Comparison of ENCODE assay signal across 16 cellular contexts in the genomic region with DNA sequence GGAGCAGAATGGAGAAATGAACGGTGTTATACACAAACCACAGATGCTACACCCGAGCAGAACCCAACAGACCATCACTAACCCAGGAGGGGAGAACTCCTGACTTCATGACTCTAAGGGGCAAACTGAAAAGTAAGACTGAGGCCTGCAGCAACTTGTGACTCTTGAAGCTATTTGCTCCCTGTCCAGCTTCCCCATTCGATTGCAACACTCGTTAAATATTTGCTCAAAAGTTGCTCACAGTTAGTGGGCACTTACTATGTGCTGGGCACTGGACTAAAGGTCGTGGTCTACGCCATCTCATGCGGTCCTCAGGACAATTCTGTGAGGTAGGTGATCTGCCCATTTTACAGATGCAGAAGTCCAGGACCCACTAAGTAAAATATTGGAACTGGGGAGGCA. TPM values are rescaled to one million over a fixed set of nuclear protein-coding genes. Genes with fewer than 3 reads are reported as not detected.
A peak's percentile ranks its signal among the peaks of the same experiment; 100 is the strongest.
DNase-seq lines count a peak whose midpoint lies in the region; ATAC-seq and TF ChIP-seq lines count a peak whose summit lies in the region.
"Had no signal": no experiment of that assay in that cellular context is flagged by ENCODE, and none has a peak within 500 bp of the region (broad histone marks: within the 10 kb centered on the region; RNA-seq: fewer than 3 reads in every experiment).

No MANE protein-coding gene starts in this region.

- ATAC-seq in HG03097 (IDR thresholded peaks at IDR 0.05; ENCODE audit: low FRiP score, unreplicated experiment) (peak; percentile 61), PC-3 (no peak), lower lobe of right lung (peak; percentile 87), GM19328 (IDR thresholded peaks at IDR 0.05; ENCODE audit: unreplicated experiment) (no peak), HG02610 (IDR thresholded peaks at IDR 0.05; ENCODE audit: unreplicated experiment) (no peak), GM21786 (IDR thresholded peaks at IDR 0.05; ENCODE audit: unreplicated experiment) (no peak)
- no peak for ATAC-seq in CD4-positive, alpha-beta T cell (ENCODE audit: poor library complexity)
- ATAC-seq: activated CD4-positive, alpha-beta T cell treated with anti-CD3 and anti-CD28 coated beads for 36 hours; activated naive CD4-positive, alpha-beta T cell treated with anti-CD3 and anti-CD28 coated beads, Interleukin-2, amount 50 U/mL, for 72 hours; HCT116; left ventricle myocardium superior; natural killer cell had no signal

- no peaks in the 10 kb centered on the region for H3K9me3 Mint-ChIP-seq in CD4-positive, alpha-beta T cell
- H3K9me3 Mint-ChIP-seq: activated naive CD4-positive, alpha-beta T cell treated with anti-CD3 and anti-CD28 coated beads, Interleukin-2, amount 50 U/mL, for 72 hours; natural killer cell had no signal

- H3K27me3 ChIP-seq in PC-3 (ENCODE audit: low read length), result peaks cover 7% of the 10 kb centered on the region; the same call in 1 of the 2 replicates
- H3K27me3 ChIP-seq in lower lobe of right lung (ENCODE audit: low read depth), result no peaks in the 10 kb centered on the region
- no peaks in the 10 kb centered on the region for H3K27me3 ChIP-seq in CD4-positive, alpha-beta T cell (ENCODE audit: control insufficient read depth, insufficient read depth, low read length)

- H3K4me1 ChIP-seq in PC-3 (ENCODE audit: insufficient read depth, low read length) (peaks cover 7% of the 10 kb centered on the region; the same call in 1 of the 2 replicates), lower lobe of right lung (peaks cover 5% of the 10 kb centered on the region)
- H3K4me1 ChIP-seq: breast epithelium had no signal

- intact Hi-C loops in PC-3 (cut with micrococcal nuclease), result no loop called here
- intact Hi-C loops in lower lobe of right lung (cut with DNase I), result no loop called here
- intact Hi-C loops in CD4-positive, alpha-beta T cell (cut with DNase I, micrococcal nuclease), result no loop called here

- no peaks in the 10 kb centered on the region for H3K27me3 Mint-ChIP-seq in CD4-positive, alpha-beta T cell
- H3K27me3 Mint-ChIP-seq: activated CD4-positive, alpha-beta T cell treated with anti-CD3 and anti-CD28 coated beads for 36 hours had no signal

- no peak for TF ChIP-seq CTCF in C4-2B (conservative IDR thresholded peaks at IDR 0.05)
- TF ChIP-seq CTCF in PC-3 (conservative IDR thresholded peaks at IDR 0.05; ENCODE audit: low read depth, low read length), result no peak
- no peak for TF ChIP-seq CTCF in lower lobe of right lung (IDR thresholded peaks at IDR 0.05)
- no peak for TF ChIP-seq CTCF in CD4-positive, alpha-beta T cell (IDR thresholded peaks at IDR 0.05)

- H3K4me3 ChIP-seq in PC-3 (ENCODE audit: low read length) (no peak overlapping the region), lower lobe of right lung (no peak overlapping the region)
- H3K4me3 ChIP-seq: breast epithelium had no signal

- H4K20me1 ChIP-seq in PC-3 (ENCODE audit: low read length), result no peaks in the 10 kb centered on the region

- no peak overlapping the region for H3K4me2 ChIP-seq in PC-3 (ENCODE audit: low read length)

- POLR2A ChIA-PET in PC-3 (lab: Charles Lee; ENCODE audit: unreplicated experiment), result no interaction called here
- POLR2A ChIA-PET in CD4-positive, alpha-beta T cell (lab: Charles Lee), result no interaction called here

- no peak overlapping the region for H3K9ac ChIP-seq in PC-3 (ENCODE audit: low read length)

- H3K36me3 ChIP-seq in PC-3 (ENCODE audit: low read depth, low read length) (no peaks in the 10 kb centered on the region), lower lobe of right lung (no peaks in the 10 kb centered on the region)
- H3K36me3 ChIP-seq: breast epithelium had no signal

- H3K4me3 Mint-ChIP-seq in CD4-positive, alpha-beta T cell, result no peak overlapping the region
- H3K4me3 Mint-ChIP-seq: activated CD4-positive, alpha-beta T cell treated with anti-CD3 and anti-CD28 coated beads for 36 hours; natural killer cell had no signal

- H3K9me2 ChIP-seq in PC-3 (replicated peaks; ENCODE audit: low read length), result no peaks in the 10 kb centered on the region

- H3K79me2 ChIP-seq in PC-3 (ENCODE audit: low read length), result no peaks in the 10 kb centered on the region

- no peak overlapping the region for H3K27ac Mint-ChIP-seq in CD4-positive, alpha-beta T cell
- H3K27ac Mint-ChIP-seq: activated CD4-positive, alpha-beta T cell treated with anti-CD3 and anti-CD28 coated beads for 36 hours; natural killer cell had no signal

- DNase-seq in PC-3 (peak; percentile 43), lower lobe of right lung (peak; percentile 68)
- no peak for DNase-seq in CD4-positive, alpha-beta T cell
- DNase-seq: activated CD4-positive, alpha-beta T cell treated with anti-CD3 and anti-CD28 coated beads for 36 hours; left ventricle myocardium superior; natural killer cell; NCI-H2029; NCI-H526 had no signal

- H3F3A ChIP-seq in PC-3 (ENCODE audit: low read length, unreplicated experiment), result no peaks in the 10 kb centered on the region

- H3K27ac ChIP-seq in C4-2B (peak overlapping the region; percentile 60), PC-3 (ENCODE audit: low read length) (no peak overlapping the region), lower lobe of right lung (peak overlapping the region; percentile 24)
- H3K27ac ChIP-seq in CD4-positive, alpha-beta T cell (ENCODE audit: low read depth, low read length), result no peak overlapping the region
- H3K27ac ChIP-seq: breast epithelium had no signal

- H3K36me3 Mint-ChIP-seq in CD4-positive, alpha-beta T cell (ENCODE audit: low read depth), result no peaks in the 10 kb centered on the region
- H3K36me3 Mint-ChIP-seq: activated naive CD4-positive, alpha-beta T cell treated with anti-CD3 and anti-CD28 coated beads, Interleukin-2, amount 50 U/mL, for 72 hours; natural killer cell had no signal

- no peak overlapping the region for H2AFZ ChIP-seq in PC-3 (ENCODE audit: low read length)

- no peaks in the 10 kb centered on the region for H3K9me3 ChIP-seq in PC-3 (ENCODE audit: low read length)
- no peaks in the 10 kb centered on the region for H3K9me3 ChIP-seq in lower lobe of right lung
- H3K9me3 ChIP-seq in CD4-positive, alpha-beta T cell (ENCODE audit: control insufficient read depth, low read length), result no peaks in the 10 kb centered on the region
- H3K9me3 ChIP-seq: breast epithelium had no signal

- no peaks in the 10 kb centered on the region for H3K4me1 Mint-ChIP-seq in CD4-positive, alpha-beta T cell (ENCODE audit: low read depth)
- H3K4me1 Mint-ChIP-seq: activated CD4-positive, alpha-beta T cell treated with anti-CD3 and anti-CD28 coated beads for 36 hours; natural killer cell had no signal

- no TSS peak for BruUV-seq in PC-3 (replicated peaks; lab: Mats Ljungman, UMichigan)

- CTCF ChIA-PET in PC-3 (lab: Charles Lee), result no interaction called here
- CTCF ChIA-PET in CD4-positive, alpha-beta T cell (lab: Charles Lee), result no interaction called here

RNA-seq across cellular contexts. Expression of gene ADA2, which starts 9.5 kb away (rescaled TPM):
- total RNA-seq in PC-3 (2014; rRNA removed), result not detected in 2 replicates
- total RNA-seq in lower lobe of right lung, result 110 TPM
- 10 to 100 TPM; 64.4 to 66.0 TPM for total RNA-seq in CD4-positive, alpha-beta T cell

Comparison
In these comparisons a context has a peak if more than half of its experiments do, and no peak if none do; other contexts are left out.
1. H3K27ac ChIP-seq: peak in C4-2B (single experiment) and lower lobe of right lung (single experiment); none in PC-3 (single experiment) and CD4-positive, alpha-beta T cell (single experiment).
2. ATAC-seq: peak in HG03097 (single experiment) and lower lobe of right lung (2 of 2); none in PC-3 (single experiment), GM19328 (single experiment), CD4-positive, alpha-beta T cell (single experiment), HG02610 (single experiment) and GM21786 (single experiment).
3. DNase-seq: peak in PC-3 (single experiment) and lower lobe of right lung (single experiment); none in CD4-positive, alpha-beta T cell (0 of 10).
4. RNA of gene ADA2, which starts 9.5 kb away (total RNA-seq): 110 TPM in lower lobe of right lung (single experiment) and 64.4 to 66.0 TPM in CD4-positive, alpha-beta T cell; not detected in PC-3; every median in the first group is over 10 times any median in the second.